ENCODE assay signal across 8 cellular contexts in genomic region chr20:49278036-49278816, GRCh38. TPM values are rescaled to one million over a fixed set of nuclear protein-coding genes. Genes with fewer than 3 reads are reported as not detected.
DNase-seq lines count a peak whose midpoint lies in the region; ATAC-seq and TF ChIP-seq lines count a peak whose summit lies in the region.

TSS of gene ZNFX1 (minus strand) at chr20:49278057. CDS start at chr20:49275839, 2,218 bp downstream.

- H3K36me3 ChIP-seq in adipocyte (ENCODE audit: control insufficient read depth, insufficient read depth, low read length, severe bottlenecking) (peaks cover 62% of the 10 kb centered on the region), cardiac muscle cell (peaks cover 44% of the 10 kb centered on the region), trophoblast cell (ENCODE audit: control insufficient read depth in 1 of 2, insufficient read depth in 2 of 2, low read length in 2 of 2) (peaks cover 23 to 38% of the 10 kb centered on the region in 2 experiments), transverse colon (peaks cover 1 to 36% (median 24%) of the 10 kb centered on the region in 4 donors)

- TF ChIP-seq CTCF in GM12875 (IDR thresholded peaks at IDR 0.05; ENCODE audit: borderline replicate concordance, insufficient read depth, low read depth, low read length) (no peak), cardiac muscle cell (IDR thresholded peaks at IDR 0.05; ENCODE audit: low read depth, low read length) (no peak), transverse colon (IDR thresholded peaks at IDR 0.05) (no peak)

- DNase-seq in NCI-H1436 (lab: John Stamatoyannopoulos, UW) (peak; percentile 98), T follicular helper cell (ENCODE audit: low read depth) (peak; percentile 96), adipocyte (ENCODE audit: low read depth) (peak; percentile 100), cardiac muscle cell (ENCODE audit: low read depth in 1 of 2, low spot score in 1 of 2) (peak; percentile 99), trophoblast cell (peak; percentile 99 to 100), transverse colon (peak; percentile 99)

- H3K79me1 ChIP-seq in trophoblast cell (ENCODE audit: low read length), result peaks cover 15% of the 10 kb centered on the region

- H3K27ac ChIP-seq in cardiac muscle cell (peak within 1 kb of the TSS; percentile 94), trophoblast cell (ENCODE audit: low read depth, low read length) (peak within 1 kb of the TSS; percentile 94), transverse colon (peak within 1 kb of the TSS; percentile 94 to 97 (median 96))

- peak within 1 kb of the TSS; percentile 92 for H2AK5ac ChIP-seq in trophoblast cell (ENCODE audit: low read length)

- H3K27me3 ChIP-seq in adipocyte (replicated peaks; ENCODE audit: control insufficient read depth, insufficient read depth, low read length) (no peaks in the 10 kb centered on the region), cardiac muscle cell (no peaks in the 10 kb centered on the region), trophoblast cell (ENCODE audit: insufficient read depth, low read length) (no peaks in the 10 kb centered on the region), transverse colon (no peaks in the 10 kb centered on the region)

- H4K12ac ChIP-seq in trophoblast cell (ENCODE audit: low read depth, low read length), result peak within 1 kb of the TSS; percentile 83

- H3K14ac ChIP-seq in trophoblast cell (ENCODE audit: low read length), result peak within 1 kb of the TSS; percentile 88

- H2BK5ac ChIP-seq in trophoblast cell (ENCODE audit: low read depth, low read length, poor library complexity), result peak within 1 kb of the TSS; percentile 92

- peak; percentile 87 for ATAC-seq in HG02798 (IDR thresholded peaks at IDR 0.05; ENCODE audit: poor library complexity, unreplicated experiment)

- WGBS in trophoblast cell (ENCODE audit: extremely low coverage, insufficient coverage, insufficient read length), result no CpG with 5 or more reads among the region's 80 CpGs
- WGBS in transverse colon (ENCODE audit: low coverage in 1 of 2), 2 donors, result 0% methylated on average over 79 of the region's 80 CpGs; no CpG with 5 or more reads in 1 of the 2 donors

- intact Hi-C loops in transverse colon (cut with DNase I; ENCODE audit: low total_unique reads), result no loop called here

- H3K23ac ChIP-seq in trophoblast cell (ENCODE audit: low read length), result no peak within 1 kb of the TSS

- peak within 1 kb of the TSS; percentile 72 for H3K4me2 ChIP-seq in trophoblast cell (ENCODE audit: low read length)

- H3K4me1 ChIP-seq in adipocyte (ENCODE audit: control insufficient read depth, insufficient read depth, low read length) (peaks cover 57% of the 10 kb centered on the region), cardiac muscle cell (ENCODE audit: low read depth) (peaks cover 21% of the 10 kb centered on the region), trophoblast cell (ENCODE audit: control insufficient read depth in 1 of 2, insufficient read depth in 2 of 2, low read length in 2 of 2) (peaks cover 2 to 15% of the 10 kb centered on the region in 2 experiments), transverse colon (peaks cover 6 to 55% (median 25%) of the 10 kb centered on the region in 4 donors)

- H3K9ac ChIP-seq in adipocyte (ENCODE audit: low read length) (peak within 1 kb of the TSS; percentile 100), trophoblast cell (ENCODE audit: low read length) (peak within 1 kb of the TSS; percentile 100)

- H3K18ac ChIP-seq in trophoblast cell (ENCODE audit: low read length), result peak within 1 kb of the TSS; percentile 77

- H2AFZ ChIP-seq in trophoblast cell (ENCODE audit: insufficient read depth, low read length, poor library complexity), result peak within 1 kb of the TSS; percentile 51

- H3K4me3 ChIP-seq in GM12875 (ENCODE audit: low read depth, low read length) (peak within 1 kb of the TSS; percentile 74), adipocyte (ENCODE audit: low read length) (peak within 1 kb of the TSS; percentile 99), cardiac muscle cell (peak within 1 kb of the TSS; percentile 52), trophoblast cell (ENCODE audit: low read depth, low read length) (peak within 1 kb of the TSS; percentile 98), transverse colon (peak within 1 kb of the TSS; percentile 74 to 93 (median 85))

- H4K8ac ChIP-seq in trophoblast cell (ENCODE audit: low read depth, low read length), result peak within 1 kb of the TSS; percentile 90

- TF ChIP-seq POLR2A in transverse colon (IDR thresholded peaks at IDR 0.05), result peak; percentile 99

- H3K79me2 ChIP-seq in trophoblast cell (ENCODE audit: control insufficient read depth, insufficient read depth, low read length, poor library complexity), result peaks cover 30% of the 10 kb centered on the region

- peaks cover 9% of the 10 kb centered on the region for H3K9me3 ChIP-seq in adipocyte (ENCODE audit: control insufficient read depth, low read length)
- no peaks in the 10 kb centered on the region for H3K9me3 ChIP-seq in cardiac muscle cell (ENCODE audit: low read depth)
- peaks cover 9% of the 10 kb centered on the region for H3K9me3 ChIP-seq in trophoblast cell (ENCODE audit: insufficient read depth, low read depth, low read length)
- H3K9me3 ChIP-seq in transverse colon, result peaks cover 12 to 14% of the 10 kb centered on the region in 2 donors

- peak within 1 kb of the TSS; percentile 90 for H4K91ac ChIP-seq in trophoblast cell (ENCODE audit: low read depth, low read length)

- peak within 1 kb of the TSS; percentile 92 for H2BK120ac ChIP-seq in trophoblast cell (ENCODE audit: insufficient read depth, low read length, poor library complexity)

- H2BK12ac ChIP-seq in trophoblast cell (ENCODE audit: low read length), result peak within 1 kb of the TSS; percentile 38

- in situ Hi-C loops in transverse colon (cut with MboI; ENCODE audit: low pct_ligation_motif_present in 1 of 4, low pct_unique_long_range_greater_than_20kb in 1 of 4, low sequenced_read_pairs in 3 of 4), result no loop called here

- H3K4ac ChIP-seq in trophoblast cell (ENCODE audit: low read depth, low read length), result peak within 1 kb of the TSS; percentile 96

- TF ChIP-seq EP300 in transverse colon (IDR thresholded peaks at IDR 0.05; ENCODE audit: low read depth), result no peak

RNA-seq across cellular contexts. Expression of gene ZNFX1, which starts in this region (rescaled TPM):
- total RNA-seq in cardiac muscle cell (5.9 and 8.2 TPM in 2 replicates), transverse colon (10 to 100 TPM; 29.1 to 35.4 (median 33.5) TPM)
- polyA plus RNA-seq in cardiac muscle cell, result 5.0 and 6.2 TPM in 2 replicates
- 6.3 TPM in 2 replicates for polyA plus RNA-seq in trophoblast cell (2013)

Comparison
In these comparisons a context has a peak if more than half of its experiments do, and no peak if none do; other contexts are left out.
1. Peak in every context shown above with its lines: DNase-seq, ATAC-seq, H3K4me3 ChIP-seq and H3K27ac ChIP-seq.